ENCODE assay signal across 16 cellular contexts in the genomic region with DNA sequence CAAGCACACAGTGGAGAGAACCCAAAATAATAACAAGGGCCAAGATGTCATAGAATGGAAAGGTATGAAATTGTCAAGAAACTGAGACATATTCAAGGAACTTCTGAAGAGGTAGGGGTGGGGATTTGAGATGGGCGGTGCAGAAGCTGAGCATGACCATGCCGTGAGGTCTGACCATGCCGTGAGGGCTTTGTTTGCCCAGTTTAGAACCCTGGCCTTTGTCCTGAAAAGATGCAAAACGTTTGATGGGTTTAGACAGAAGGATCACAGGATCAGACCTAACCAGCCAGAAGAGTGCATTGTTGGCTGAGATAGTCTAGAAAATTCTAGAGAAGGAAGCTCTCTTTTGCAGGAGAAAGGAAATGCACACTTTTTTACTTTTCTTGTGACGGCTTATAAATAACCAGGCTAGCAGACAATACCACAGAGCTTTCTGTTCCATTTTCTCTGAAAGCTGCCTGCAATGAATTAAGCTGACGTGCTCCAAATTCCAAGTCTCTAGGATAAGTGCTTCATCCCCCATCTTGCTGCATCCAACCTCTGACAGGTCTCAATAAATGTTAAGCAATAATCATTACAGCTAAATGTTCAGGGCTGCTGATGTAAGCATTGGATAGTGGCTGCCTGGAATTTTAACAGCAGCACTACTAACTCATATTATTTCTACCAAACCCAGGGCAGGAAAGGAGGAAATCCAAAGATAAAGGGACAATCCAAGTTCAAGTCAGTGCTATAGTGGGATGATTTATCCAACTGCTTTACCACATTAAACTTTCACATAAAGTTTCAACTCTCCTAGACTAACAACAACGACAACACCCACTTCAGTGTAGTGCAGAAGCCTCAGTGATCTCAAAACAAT.
DNase-seq lines count a peak whose midpoint lies in the region; ATAC-seq lines count a peak whose summit lies in the region.
"Had no signal": no experiment of that assay in that cellular context is flagged by ENCODE, and none has a peak within 500 bp of the region (broad histone marks: within the 10 kb centered on the region; RNA-seq: fewer than 3 reads in every experiment).

No MANE protein-coding gene starts in this region.

- peak overlapping the region in 5 of 8 donors; percentile 9 to 63 (median 48) for H3K4me3 Mint-ChIP-seq in CD4-positive, alpha-beta memory T cell

- H3K27me3 Mint-ChIP-seq in CD4-positive, alpha-beta memory T cell = no peaks in the 10 kb centered on the region

- no peaks in the 10 kb centered on the region for H3K9me3 ChIP-seq in CD4-positive, alpha-beta memory T cell (ENCODE audit: control insufficient read depth in 1 of 2, low read length in 2 of 2)
- H3K9me3 ChIP-seq: pancreas, SJSA1, stomach, uterus had no signal

- no peak overlapping the region for H3K4me3 ChIP-seq in CD4-positive, alpha-beta memory T cell (ENCODE audit: low read length in 2 of 2)
- H3K4me3 ChIP-seq: pancreas, SJSA1, stomach, uterus had no signal

- peaks cover 0 to 3% of the 10 kb centered on the region in 2 donors for H3K36me3 Mint-ChIP-seq in CD4-positive, alpha-beta memory T cell

- peaks cover 31 to 59% (median 50%) of the 10 kb centered on the region in 4 donors for H3K4me1 Mint-ChIP-seq in CD4-positive, alpha-beta memory T cell

- CTCF ChIA-PET in CD4-positive, alpha-beta memory T cell (lab: Charles Lee; ENCODE audit: partially characterized antibody) = interaction anchor here (0.8 to 3.8 kb wide), 3 partner anchors 11 to 34 kb away, joined by 4 to 12 read pairs (median 4); no protein-coding TSS in a partner anchor

- peak; percentile 64 for ATAC-seq in GM19438 (IDR thresholded peaks at IDR 0.05; ENCODE audit: low read depth, unreplicated experiment)
- no peak for ATAC-seq in HG02885 (IDR thresholded peaks at IDR 0.05; ENCODE audit: poor library complexity, unreplicated experiment)
- ATAC-seq in HG03159 (IDR thresholded peaks at IDR 0.05; ENCODE audit: unreplicated experiment) = no peak

- H3K9me3 Mint-ChIP-seq in CD4-positive, alpha-beta memory T cell = no peaks in the 10 kb centered on the region

- no peak for DNase-seq in CD4-positive, alpha-beta memory T cell
- DNase-seq in caudate nucleus (lab: John Stamatoyannopoulos, UW) (peak in 2 of 61 donors; percentile 18), midbrain (lab: John Stamatoyannopoulos, UW) (peak; percentile 15), epidermal melanocyte (ENCODE audit: insufficient read length, low spot score) (no peak)
- DNase-seq: central memory CD4-positive, alpha-beta T cell; Kasumi-1; NCI-H1436 treated with DMSO at 0.1 percent for 48 hours; NCI-H345; pancreas; stomach; uterus had no signal

- peaks cover 53% of the 10 kb centered on the region for H3K4me1 ChIP-seq in CD4-positive, alpha-beta memory T cell (ENCODE audit: insufficient read depth, low read length)
- H3K4me1 ChIP-seq: uterus had no signal

- POLR2A ChIA-PET in CD4-positive, alpha-beta memory T cell (lab: Charles Lee; ENCODE audit: partially characterized antibody) = interaction anchor here (0.8 to 2.8 kb wide), 8 partner anchors 11 to 115 kb away, joined by 3 to 11 read pairs (median 6); partner anchors contain the start of gene IL6ST

- intact Hi-C loops in CD4-positive, alpha-beta memory T cell (cut with micrococcal nuclease) = no loop called here

- no peaks in the 10 kb centered on the region for H3K36me3 ChIP-seq in CD4-positive, alpha-beta memory T cell (ENCODE audit: insufficient read depth, low read length)
- H3K36me3 ChIP-seq: pancreas, SJSA1, stomach, uterus had no signal

- H3K27ac ChIP-seq in CD4-positive, alpha-beta memory T cell (ENCODE audit: low read depth, low read length) = no peak overlapping the region
- peak overlapping the region; percentile 79 for H3K27ac ChIP-seq in caudate nucleus (ENCODE audit: low read depth, low read length)
- H3K27ac ChIP-seq: C4-2B, pancreas, SJSA1, stomach had no signal

- H3K27me3 ChIP-seq in CD4-positive, alpha-beta memory T cell (ENCODE audit: insufficient read depth, low read length) = no peaks in the 10 kb centered on the region
- H3K27me3 ChIP-seq: pancreas, SJSA1, stomach, uterus had no signal

- H3K27ac Mint-ChIP-seq in CD4-positive, alpha-beta memory T cell = peak overlapping the region; percentile 37 to 92 (median 68)
